Comparison of ENCODE assay signal across 8 cellular contexts in genomic region chr10:12333382-12334185, GRCh38. TPM values are rescaled to one million over a fixed set of nuclear protein-coding genes. Genes with fewer than 3 reads are reported as not detected.
DNase-seq lines count a peak whose midpoint lies in the region; ATAC-seq and TF ChIP-seq lines count a peak whose summit lies in the region.

No MANE protein-coding gene starts in this region.

- TF ChIP-seq POLR2A in upper lobe of left lung (IDR thresholded peaks at IDR 0.05), result no peak

- 24 to 32% methylated on average over 15 of the region's 15 CpGs for WGBS in upper lobe of left lung, 2 donors

- ATAC-seq in GM21390 (IDR thresholded peaks at IDR 0.05; ENCODE audit: unreplicated experiment) (peak; percentile 72), upper lobe of left lung (ENCODE audit: low FRiP score in 2 of 2) (peak; percentile 89 to 98)

- TF ChIP-seq EP300 in upper lobe of left lung (IDR thresholded peaks at IDR 0.05), result no peak

- DNase-seq in GM03348 (ENCODE audit: low spot score) (peak; percentile 94), HS-27A (ENCODE audit: low read depth) (peak; percentile 69), SIG-M5 treated with dmso at 0.1 percent for 504 hours (lab: John Stamatoyannopoulos, UW; ENCODE audit: unreplicated experiment) (peak; percentile 81), dedifferentiated amniotic fluid mesenchymal stem cell (ENCODE audit: extremely low spot score) (peak; percentile 99), mucosa of gallbladder (ENCODE audit: low spot score) (peak; percentile 46), upper lobe of left lung (peak in 1 of 2 donors; percentile 77), NCI-H82 (lab: John Stamatoyannopoulos, UW) (no peak)

- no peaks in the 10 kb centered on the region for H3K27me3 ChIP-seq in upper lobe of left lung

- no peaks in the 10 kb centered on the region for H3K36me3 ChIP-seq in upper lobe of left lung

- H3K4me1 ChIP-seq in upper lobe of left lung, result peaks cover 0 to 10% (median 3%) of the 10 kb centered on the region in 4 donors

- H3K9me3 ChIP-seq in upper lobe of left lung, result no peaks in the 10 kb centered on the region

- TF ChIP-seq CTCF in upper lobe of left lung (IDR thresholded peaks at IDR 0.05), result no peak

- H3K27ac ChIP-seq in upper lobe of left lung, result peak overlapping the region in 3 of 4 donors; percentile 21 to 43 (median 40)

- H3K4me3 ChIP-seq in upper lobe of left lung, result no peak overlapping the region

RNA-seq across cellular contexts. Expression of gene CAMK1D, which starts 15.8 kb away (rescaled TPM):
- total RNA-seq in mucosa of gallbladder (19.4 TPM), upper lobe of left lung (10 to 100 TPM in 5 of 6 donors, 1 to 10 TPM in 1; 6.2 to 29.2 (median 19.0) TPM)
